In genomic region chr9:105447386-105447813, GRCh38 we compare ENCODE assay signal across 8 cellular contexts. TPM values are rescaled to one million over a fixed set of nuclear protein-coding genes. Genes with fewer than 3 reads are reported as not detected.
DNase-seq lines count a peak whose midpoint lies in the region; ATAC-seq and TF ChIP-seq lines count a peak whose summit lies in the region.

No MANE protein-coding gene starts in this region.

- H3K27me3 ChIP-seq in BE2C, result no peaks in the 10 kb centered on the region
- no peaks in the 10 kb centered on the region for H3K27me3 ChIP-seq in Karpas-422 (ENCODE audit: low read length)
- no peaks in the 10 kb centered on the region for H3K27me3 ChIP-seq in naive thymus-derived CD4-positive, alpha-beta T cell (ENCODE audit: control insufficient read depth in 2 of 2, insufficient read depth in 2 of 2, low read length in 2 of 2)

- no peaks in the 10 kb centered on the region for H3K79me2 ChIP-seq in Karpas-422 (ENCODE audit: low read length)

- no peaks in the 10 kb centered on the region for H3K9me2 ChIP-seq in Karpas-422 (replicated peaks; ENCODE audit: insufficient read depth, low read length)

- H3K4me1 ChIP-seq in BE2C (peaks cover 5% of the 10 kb centered on the region), Karpas-422 (ENCODE audit: low read length) (peaks cover 10% of the 10 kb centered on the region)
- H3K4me1 ChIP-seq in naive thymus-derived CD4-positive, alpha-beta T cell (ENCODE audit: control insufficient read depth in 2 of 2, insufficient read depth in 2 of 2, low read length in 2 of 2), result peaks cover 3 to 5% of the 10 kb centered on the region in 2 donors

- peak overlapping the region in 3 of 9 donors; percentile 34 to 80 (median 52) for H3K27ac Mint-ChIP-seq in naive thymus-derived CD4-positive, alpha-beta T cell

- H3K4me3 Mint-ChIP-seq in naive thymus-derived CD4-positive, alpha-beta T cell, result peak overlapping the region; percentile 70 to 89 (median 84)

- ATAC-seq in naive thymus-derived CD4-positive, alpha-beta T cell, result no peak
- no peak for ATAC-seq in GM18520 (IDR thresholded peaks at IDR 0.05; ENCODE audit: unreplicated experiment)

- no peak overlapping the region for H3K27ac ChIP-seq in Karpas-422 (ENCODE audit: low read length)
- peak overlapping the region; percentile 43 for H3K27ac ChIP-seq in naive thymus-derived CD4-positive, alpha-beta T cell (ENCODE audit: low read depth, low read length)

- peak overlapping the region; percentile 100 for H2AFZ ChIP-seq in Karpas-422 (ENCODE audit: low read length)

- POLR2A ChIA-PET in naive thymus-derived CD4-positive, alpha-beta T cell (lab: Charles Lee), result interaction anchor here (0.5 kb wide), 1 partner anchor 239 kb away, joined by 3 read pairs; no protein-coding TSS in a partner anchor

- H3K36me3 Mint-ChIP-seq in naive thymus-derived CD4-positive, alpha-beta T cell, result no peaks in the 10 kb centered on the region

- intact Hi-C loops in naive thymus-derived CD4-positive, alpha-beta T cell (cut with micrococcal nuclease), result loop anchor here (1.0 to 10.0 kb wide), 5 partner anchors 110 to 1355 kb away; partner anchors contain the start of genes SMC2 (in 2 of the 2), FKTN (in 1 of the 2), SLC44A1 (in 1 of the 2) and TMEM38B (in 1 of the 2)

- no peaks in the 10 kb centered on the region for H4K20me1 ChIP-seq in Karpas-422 (ENCODE audit: insufficient read depth, low read depth, low read length)

- H3K9ac ChIP-seq in Karpas-422 (ENCODE audit: low read length), result peak overlapping the region; percentile 75

- CTCF ChIA-PET in naive thymus-derived CD4-positive, alpha-beta T cell (lab: Charles Lee), result no interaction called here

- H3K4me2 ChIP-seq in Karpas-422 (ENCODE audit: low read depth, low read length, poor library complexity, severe bottlenecking), result peak overlapping the region; percentile 74

- H3K36me3 ChIP-seq in BE2C, result no peaks in the 10 kb centered on the region
- no peaks in the 10 kb centered on the region for H3K36me3 ChIP-seq in Karpas-422 (ENCODE audit: insufficient read depth, low read length)
- H3K36me3 ChIP-seq in naive thymus-derived CD4-positive, alpha-beta T cell (ENCODE audit: control insufficient read depth in 2 of 3, insufficient read depth in 3 of 3, low read length in 3 of 3), result no peaks in the 10 kb centered on the region

- TF ChIP-seq CTCF in BE2C (IDR thresholded peaks at IDR 0.05; ENCODE audit: low read depth, low read length), result no peak
- no peak for TF ChIP-seq CTCF in GM20000 (IDR thresholded peaks at IDR 0.05; ENCODE audit: extremely low read depth, missing control alignments)

- peak overlapping the region; percentile 84 for H3K4me3 ChIP-seq in BE2C (ENCODE audit: low read depth, low read length)
- peak overlapping the region; percentile 79 for H3K4me3 ChIP-seq in Karpas-422 (ENCODE audit: low read length)
- H3K4me3 ChIP-seq in naive thymus-derived CD4-positive, alpha-beta T cell (ENCODE audit: low read length), result peak overlapping the region; percentile 81

- peaks cover 0 to 33% (median 9%) of the 10 kb centered on the region in 7 donors for H3K4me1 Mint-ChIP-seq in naive thymus-derived CD4-positive, alpha-beta T cell

- H3K27me3 Mint-ChIP-seq in naive thymus-derived CD4-positive, alpha-beta T cell, result peaks cover 0 to 8% (median 0%) of the 10 kb centered on the region in 5 donors

- DNase-seq in BE2C (no peak), Karpas-422 (no peak), cerebellar cortex (ENCODE audit: low spot score) (peak; percentile 25), NCI-H82 treated with DMSO at 0.1 percent for 48 hours (lab: John Stamatoyannopoulos, UW; ENCODE audit: unreplicated experiment) (no peak), GM20000 (ENCODE audit: low spot score) (no peak)
- DNase-seq in naive thymus-derived CD4-positive, alpha-beta T cell, result no peak
- DNase-seq in stimulated activated CD4-positive, alpha-beta T cell treated with anti-CD3 and anti-CD28 coated beads, Interleukin-4, amount 100 ng/mL, for 24 hours, result no peak

- H3K9me3 Mint-ChIP-seq in naive thymus-derived CD4-positive, alpha-beta T cell, result no peaks in the 10 kb centered on the region

- no peaks in the 10 kb centered on the region for H3K9me3 ChIP-seq in BE2C
- H3K9me3 ChIP-seq in Karpas-422 (ENCODE audit: low read length), result no peaks in the 10 kb centered on the region
- no peaks in the 10 kb centered on the region for H3K9me3 ChIP-seq in naive thymus-derived CD4-positive, alpha-beta T cell (ENCODE audit: control insufficient read depth in 2 of 3, low read length in 3 of 3)

RNA-seq across cellular contexts. Expression of gene FSD1L, which starts 0.4 kb away (rescaled TPM):
- 2.3 TPM for polyA plus RNA-seq in BE2C (2012; ENCODE audit: insufficient read depth, insufficient read length, low read depth)
- total RNA-seq in Karpas-422 (2014; rRNA removed; shearing (Covaris generic); ENCODE audit: low replicate concordance), result 1.1 and 1.6 TPM in 2 replicates
- total RNA-seq in naive thymus-derived CD4-positive, alpha-beta T cell, result 1 to 10 TPM in 2 of 5 experiments, under 1 TPM in 3; 0.38 to 5.8 (median 0.61) TPM
- 1 to 10 TPM in 1 of 2 donors, under 1 TPM in 1; 0.08 to 1.2 TPM for polyA plus RNA-seq in naive thymus-derived CD4-positive, alpha-beta T cell
